Comparison of ENCODE assay signal across 1 cellular context in the genomic region with DNA sequence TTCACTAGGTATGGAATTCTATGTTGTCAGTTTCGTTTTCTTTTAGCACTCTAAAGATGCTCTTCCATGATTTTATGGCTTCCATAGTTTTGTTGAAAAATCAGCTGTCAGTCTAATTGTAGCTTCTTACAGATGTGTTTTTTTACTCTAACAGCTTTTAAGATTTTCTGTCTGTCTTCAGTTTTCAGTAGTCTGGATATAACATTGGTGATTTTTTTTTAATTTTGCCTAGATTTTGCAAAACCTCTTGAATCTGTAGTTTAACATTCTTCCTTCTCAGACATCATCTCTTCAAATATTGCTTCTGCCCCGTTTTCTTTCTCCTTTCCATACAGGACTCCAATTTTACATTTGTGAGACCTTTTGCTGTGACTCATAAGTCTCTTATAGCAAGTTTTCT.
TF ChIP-seq lines count a peak whose summit lies in the region.

No MANE protein-coding gene starts in this region.

TF ChIP-seq in WTC11, 78 proteins besides CTCF, POLR2A, EP300 and RAD21 (continued from another document):
- TF ChIP-seq, protein P1, sequence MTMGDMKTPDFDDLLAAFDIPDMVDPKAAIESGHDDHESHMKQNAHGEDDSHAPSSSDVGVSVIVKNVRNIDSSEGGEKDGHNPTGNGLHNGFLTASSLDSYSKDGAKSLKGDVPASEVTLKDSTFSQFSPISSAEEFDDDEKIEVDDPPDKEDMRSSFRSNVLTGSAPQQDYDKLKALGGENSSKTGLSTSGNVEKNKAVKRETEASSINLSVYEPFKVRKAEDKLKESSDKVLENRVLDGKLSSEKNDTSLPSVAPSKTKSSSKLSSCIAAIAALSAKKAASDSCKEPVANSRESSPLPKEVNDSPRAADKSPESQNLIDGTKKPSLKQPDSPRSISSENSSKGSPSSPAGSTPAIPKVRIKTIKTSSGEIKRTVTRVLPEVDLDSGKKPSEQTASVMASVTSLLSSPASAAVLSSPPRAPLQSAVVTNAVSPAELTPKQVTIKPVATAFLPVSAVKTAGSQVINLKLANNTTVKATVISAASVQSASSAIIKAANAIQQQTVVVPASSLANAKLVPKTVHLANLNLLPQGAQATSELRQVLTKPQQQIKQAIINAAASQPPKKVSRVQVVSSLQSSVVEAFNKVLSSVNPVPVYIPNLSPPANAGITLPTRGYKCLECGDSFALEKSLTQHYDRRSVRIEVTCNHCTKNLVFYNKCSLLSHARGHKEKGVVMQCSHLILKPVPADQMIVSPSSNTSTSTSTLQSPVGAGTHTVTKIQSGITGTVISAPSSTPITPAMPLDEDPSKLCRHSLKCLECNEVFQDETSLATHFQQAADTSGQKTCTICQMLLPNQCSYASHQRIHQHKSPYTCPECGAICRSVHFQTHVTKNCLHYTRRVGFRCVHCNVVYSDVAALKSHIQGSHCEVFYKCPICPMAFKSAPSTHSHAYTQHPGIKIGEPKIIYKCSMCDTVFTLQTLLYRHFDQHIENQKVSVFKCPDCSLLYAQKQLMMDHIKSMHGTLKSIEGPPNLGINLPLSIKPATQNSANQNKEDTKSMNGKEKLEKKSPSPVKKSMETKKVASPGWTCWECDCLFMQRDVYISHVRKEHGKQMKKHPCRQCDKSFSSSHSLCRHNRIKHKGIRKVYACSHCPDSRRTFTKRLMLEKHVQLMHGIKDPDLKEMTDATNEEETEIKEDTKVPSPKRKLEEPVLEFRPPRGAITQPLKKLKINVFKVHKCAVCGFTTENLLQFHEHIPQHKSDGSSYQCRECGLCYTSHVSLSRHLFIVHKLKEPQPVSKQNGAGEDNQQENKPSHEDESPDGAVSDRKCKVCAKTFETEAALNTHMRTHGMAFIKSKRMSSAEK (CRISPR knock-in tag; IDR thresholded peaks at IDR 0.05; ENCODE audit: borderline replicate concordance): no peak
TF ChIP-seq in WTC11: peak in this region for 1.
